ENCODE assay signal across 25 cellular contexts in genomic region chr1:186670279-186670964, GRCh38. TPM values are rescaled to one million over a fixed set of nuclear protein-coding genes. Genes with fewer than 3 reads are reported as not detected.
"Had no signal": no experiment of that assay in that cellular context is flagged by ENCODE, and none has a peak within 500 bp of the region (broad histone marks: within the 10 kb centered on the region; RNA-seq: fewer than 3 reads in every experiment).

No MANE protein-coding gene starts in this region.

- H3K36me3 Mint-ChIP-seq: activated CD4-positive, alpha-beta memory T cell treated with anti-CD3 and anti-CD28 coated beads for 36 hours; activated naive CD8-positive, alpha-beta T cell had no signal

- H3K9me3 ChIP-seq: SJCRH30, SK-N-SH had no signal

- H3K4me3 ChIP-seq: SJCRH30 had no signal

- H3K9ac ChIP-seq: KMS-11, SK-N-SH had no signal

- H3K4me2 ChIP-seq: KMS-11, SK-N-SH had no signal

- H3K27ac ChIP-seq: brain microvascular endothelial cell, KMS-11, SJCRH30, VCaP had no signal

- H3K27ac Mint-ChIP-seq: activated CD4-positive, alpha-beta memory T cell treated with anti-CD3 and anti-CD28 coated beads for 36 hours; activated CD4-positive, alpha-beta T cell treated with anti-CD3 and anti-CD28 coated beads, Interleukin-2, amount 10 ng/mL, durations not matched to agents 7 days and 5 days; activated naive CD4-positive, alpha-beta T cell treated with anti-CD3 and anti-CD28 coated beads for 36 hours; activated naive CD8-positive, alpha-beta T cell had no signal

- H3K9me3 Mint-ChIP-seq: activated CD4-positive, alpha-beta T cell treated with anti-CD3 and anti-CD28 coated beads, Interleukin-2, amount 10 ng/mL, durations not matched to agents 7 days and 5 days had no signal

- H3K4me1 Mint-ChIP-seq: activated CD4-positive, alpha-beta T cell treated with anti-CD3 and anti-CD28 coated beads, Interleukin-2, amount 10 ng/mL, durations not matched to agents 7 days and 5 days had no signal

- H3K4me1 ChIP-seq: SJCRH30 had no signal

- H3K4me3 Mint-ChIP-seq: activated CD4-positive, alpha-beta memory T cell treated with anti-CD3 and anti-CD28 coated beads for 36 hours; activated CD4-positive, alpha-beta T cell treated with anti-CD3 and anti-CD28 coated beads, Interleukin-2, amount 10 ng/mL, durations not matched to agents 7 days and 5 days; activated naive CD4-positive, alpha-beta T cell treated with anti-CD3 and anti-CD28 coated beads for 36 hours; activated naive CD8-positive, alpha-beta T cell; activated T-cell treated with anti-CD3 and anti-CD28 coated beads, Interleukin-2, amount 50 U/mL, for 4 hours had no signal

- ATAC-seq: activated T-cell treated with anti-CD3 and anti-CD28 coated beads, Interleukin-2, amount 50 U/mL, for 4 hours; Panc1 had no signal

- H3K27me3 ChIP-seq: brain microvascular endothelial cell, SJCRH30 had no signal

- DNase-seq: activated CD4-positive, alpha-beta memory T cell treated with anti-CD3 and anti-CD28 coated beads for 36 hours; activated CD4-positive, alpha-beta T cell treated with anti-CD3 and anti-CD28 coated beads, Interleukin-2, amount 10 ng/mL, durations not matched to agents 7 days and 5 days; activated CD4-positive, CD25-positive, alpha-beta regulatory T cell; activated CD8-positive, alpha-beta memory T cell treated with anti-CD3 and anti-CD28 coated beads for 24 hours; activated gamma-delta T cell; activated naive CD4-positive, alpha-beta T cell treated with anti-CD3 and anti-CD28 coated beads for 36 hours; activated T-cell treated with anti-CD3 and anti-CD28 coated beads, Interleukin-2, amount 50 U/mL, for 4 hours; brain microvascular endothelial cell; NCI-H1092; NCI-H1417; NCI-H1930; NCI-H2171 treated with DMSO at 0.1 percent for 48 hours; NCI-H226; NCI-H526 treated with DMSO at 0.1 percent for 48 hours; NCI-H82; OCI-M1; Right ventricle myocardium superior; RPMI8226; SJCRH30; SK-N-SH; T-helper 1 cell had no signal

- H3K36me3 ChIP-seq: SJCRH30 had no signal

RNA-seq across cellular contexts. Expression of gene PTGS2, which starts 9.8 kb away (rescaled TPM):
- total RNA-seq: activated CD4-positive, alpha-beta T cell treated with anti-CD3 and anti-CD28 coated beads, Interleukin-2, amount 10 ng/mL, durations not matched to agents 7 days and 5 days; SJCRH30 had no signal
